In the genomic region with DNA sequence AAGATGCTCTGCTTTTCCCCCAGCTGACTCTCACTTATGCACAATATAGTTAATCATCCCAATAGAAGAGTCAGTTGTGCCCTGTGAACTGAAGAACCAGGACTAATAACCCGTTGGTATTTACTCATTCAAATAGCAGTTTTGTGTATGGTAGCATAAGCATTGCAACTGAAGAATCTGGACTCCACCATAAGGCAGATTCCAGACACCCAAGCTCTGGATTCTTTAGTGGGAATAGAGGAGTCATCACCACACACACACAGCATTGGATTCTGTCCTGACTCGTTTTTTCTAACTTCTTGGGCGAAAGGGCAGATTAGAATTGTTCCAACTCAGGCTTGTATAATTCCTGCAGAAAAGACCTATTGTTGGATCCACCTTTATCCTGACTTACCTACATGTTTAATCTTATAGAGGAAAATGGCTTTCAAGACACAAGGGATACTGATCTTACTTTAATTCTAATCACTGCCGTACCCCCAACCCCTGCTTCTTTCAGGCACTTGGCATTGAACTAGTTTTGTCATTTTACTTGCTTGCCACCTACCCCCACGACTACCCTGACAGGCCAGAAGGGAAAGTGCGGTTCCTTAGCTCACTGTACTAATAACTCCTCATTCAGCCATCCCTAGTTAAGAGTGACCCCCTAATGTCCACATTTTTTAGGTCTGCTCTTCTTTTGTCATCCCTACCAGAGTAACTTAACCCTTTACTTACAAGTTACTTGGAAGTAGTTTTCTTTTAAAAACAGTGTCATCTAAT, we compare ENCODE assay signal across 2 cellular contexts.
TF ChIP-seq lines count a peak whose summit lies in the region.

No MANE protein-coding gene starts in this region.

TF ChIP-seq in SK-N-SH treated with all-trans-retinoic acid at 6 μM for 48 hours, 23 proteins besides CTCF, POLR2A, EP300 and RAD21 (continued from another document):
- no peak for TF ChIP-seq ARNTL (CRISPR knock-in tag; IDR thresholded peaks at IDR 0.05; ENCODE audit: borderline replicate concordance, low read depth)
- no peak for TF ChIP-seq OSR1 (CRISPR knock-in tag; IDR thresholded peaks at IDR 0.05)
- TF ChIP-seq, protein P1, sequence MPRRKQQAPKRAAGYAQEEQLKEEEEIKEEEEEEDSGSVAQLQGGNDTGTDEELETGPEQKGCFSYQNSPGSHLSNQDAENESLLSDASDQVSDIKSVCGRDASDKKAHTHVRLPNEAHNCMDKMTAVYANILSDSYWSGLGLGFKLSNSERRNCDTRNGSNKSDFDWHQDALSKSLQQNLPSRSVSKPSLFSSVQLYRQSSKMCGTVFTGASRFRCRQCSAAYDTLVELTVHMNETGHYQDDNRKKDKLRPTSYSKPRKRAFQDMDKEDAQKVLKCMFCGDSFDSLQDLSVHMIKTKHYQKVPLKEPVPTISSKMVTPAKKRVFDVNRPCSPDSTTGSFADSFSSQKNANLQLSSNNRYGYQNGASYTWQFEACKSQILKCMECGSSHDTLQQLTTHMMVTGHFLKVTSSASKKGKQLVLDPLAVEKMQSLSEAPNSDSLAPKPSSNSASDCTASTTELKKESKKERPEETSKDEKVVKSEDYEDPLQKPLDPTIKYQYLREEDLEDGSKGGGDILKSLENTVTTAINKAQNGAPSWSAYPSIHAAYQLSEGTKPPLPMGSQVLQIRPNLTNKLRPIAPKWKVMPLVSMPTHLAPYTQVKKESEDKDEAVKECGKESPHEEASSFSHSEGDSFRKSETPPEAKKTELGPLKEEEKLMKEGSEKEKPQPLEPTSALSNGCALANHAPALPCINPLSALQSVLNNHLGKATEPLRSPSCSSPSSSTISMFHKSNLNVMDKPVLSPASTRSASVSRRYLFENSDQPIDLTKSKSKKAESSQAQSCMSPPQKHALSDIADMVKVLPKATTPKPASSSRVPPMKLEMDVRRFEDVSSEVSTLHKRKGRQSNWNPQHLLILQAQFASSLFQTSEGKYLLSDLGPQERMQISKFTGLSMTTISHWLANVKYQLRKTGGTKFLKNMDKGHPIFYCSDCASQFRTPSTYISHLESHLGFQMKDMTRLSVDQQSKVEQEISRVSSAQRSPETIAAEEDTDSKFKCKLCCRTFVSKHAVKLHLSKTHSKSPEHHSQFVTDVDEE (CRISPR knock-in tag; IDR thresholded peaks at IDR 0.05), result no peak
- TF ChIP-seq, protein P2, sequence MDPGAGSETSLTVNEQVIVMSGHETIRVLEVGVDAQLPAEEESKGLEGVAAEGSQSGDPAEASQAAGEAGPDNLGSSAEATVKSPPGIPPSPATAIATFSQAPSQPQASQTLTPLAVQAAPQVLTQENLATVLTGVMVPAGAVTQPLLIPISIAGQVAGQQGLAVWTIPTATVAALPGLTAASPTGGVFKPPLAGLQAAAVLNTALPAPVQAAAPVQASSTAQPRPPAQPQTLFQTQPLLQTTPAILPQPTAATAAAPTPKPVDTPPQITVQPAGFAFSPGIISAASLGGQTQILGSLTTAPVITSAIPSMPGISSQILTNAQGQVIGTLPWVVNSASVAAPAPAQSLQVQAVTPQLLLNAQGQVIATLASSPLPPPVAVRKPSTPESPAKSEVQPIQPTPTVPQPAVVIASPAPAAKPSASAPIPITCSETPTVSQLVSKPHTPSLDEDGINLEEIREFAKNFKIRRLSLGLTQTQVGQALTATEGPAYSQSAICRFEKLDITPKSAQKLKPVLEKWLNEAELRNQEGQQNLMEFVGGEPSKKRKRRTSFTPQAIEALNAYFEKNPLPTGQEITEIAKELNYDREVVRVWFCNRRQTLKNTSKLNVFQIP (CRISPR knock-in tag; IDR thresholded peaks at IDR 0.05; ENCODE audit: borderline replicate concordance, low read depth), result no peak
- TF ChIP-seq BACH2 (CRISPR knock-in tag; IDR thresholded peaks at IDR 0.05; ENCODE audit: borderline replicate concordance), result no peak
- TF ChIP-seq TCF4 (CRISPR knock-in tag; IDR thresholded peaks at IDR 0.05; ENCODE audit: borderline replicate concordance), result no peak
- TF ChIP-seq ZNF8 (CRISPR knock-in tag; IDR thresholded peaks at IDR 0.05), result no peak

TF ChIP-seq in SK-N-SH, 30 proteins besides CTCF, POLR2A, EP300 and RAD21:
- TF ChIP-seq, protein P3, sequence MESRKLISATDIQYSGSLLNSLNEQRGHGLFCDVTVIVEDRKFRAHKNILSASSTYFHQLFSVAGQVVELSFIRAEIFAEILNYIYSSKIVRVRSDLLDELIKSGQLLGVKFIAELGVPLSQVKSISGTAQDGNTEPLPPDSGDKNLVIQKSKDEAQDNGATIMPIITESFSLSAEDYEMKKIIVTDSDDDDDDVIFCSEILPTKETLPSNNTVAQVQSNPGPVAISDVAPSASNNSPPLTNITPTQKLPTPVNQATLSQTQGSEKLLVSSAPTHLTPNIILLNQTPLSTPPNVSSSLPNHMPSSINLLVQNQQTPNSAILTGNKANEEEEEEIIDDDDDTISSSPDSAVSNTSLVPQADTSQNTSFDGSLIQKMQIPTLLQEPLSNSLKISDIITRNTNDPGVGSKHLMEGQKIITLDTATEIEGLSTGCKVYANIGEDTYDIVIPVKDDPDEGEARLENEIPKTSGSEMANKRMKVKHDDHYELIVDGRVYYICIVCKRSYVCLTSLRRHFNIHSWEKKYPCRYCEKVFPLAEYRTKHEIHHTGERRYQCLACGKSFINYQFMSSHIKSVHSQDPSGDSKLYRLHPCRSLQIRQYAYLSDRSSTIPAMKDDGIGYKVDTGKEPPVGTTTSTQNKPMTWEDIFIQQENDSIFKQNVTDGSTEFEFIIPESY (IDR thresholded peaks at IDR 0.05; ENCODE audit: borderline replicate concordance, low read depth), result no peak
- TF ChIP-seq GABPA (IDR thresholded peaks at IDR 0.05; ENCODE audit: low read depth) (no peak), CHD2 (IDR thresholded peaks at IDR 0.05; ENCODE audit: low read length, partially characterized antibody) (no peak), NFIC (IDR thresholded peaks at IDR 0.05; ENCODE audit: borderline replicate concordance) (no peak), ELF1 (IDR thresholded peaks at IDR 0.05) (no peak)
- TF ChIP-seq, protein P4, sequence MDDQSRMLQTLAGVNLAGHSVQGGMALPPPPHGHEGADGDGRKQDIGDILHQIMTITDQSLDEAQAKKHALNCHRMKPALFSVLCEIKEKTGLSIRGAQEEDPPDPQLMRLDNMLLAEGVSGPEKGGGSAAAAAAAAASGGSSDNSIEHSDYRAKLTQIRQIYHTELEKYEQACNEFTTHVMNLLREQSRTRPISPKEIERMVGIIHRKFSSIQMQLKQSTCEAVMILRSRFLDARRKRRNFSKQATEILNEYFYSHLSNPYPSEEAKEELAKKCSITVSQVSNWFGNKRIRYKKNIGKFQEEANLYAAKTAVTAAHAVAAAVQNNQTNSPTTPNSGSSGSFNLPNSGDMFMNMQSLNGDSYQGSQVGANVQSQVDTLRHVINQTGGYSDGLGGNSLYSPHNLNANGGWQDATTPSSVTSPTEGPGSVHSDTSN (IDR thresholded peaks at IDR 0.05), result no peak
TF ChIP-seq in SK-N-SH: peak in this region for 0.
